ENCODE assay signal across 8 cellular contexts in the genomic region with DNA sequence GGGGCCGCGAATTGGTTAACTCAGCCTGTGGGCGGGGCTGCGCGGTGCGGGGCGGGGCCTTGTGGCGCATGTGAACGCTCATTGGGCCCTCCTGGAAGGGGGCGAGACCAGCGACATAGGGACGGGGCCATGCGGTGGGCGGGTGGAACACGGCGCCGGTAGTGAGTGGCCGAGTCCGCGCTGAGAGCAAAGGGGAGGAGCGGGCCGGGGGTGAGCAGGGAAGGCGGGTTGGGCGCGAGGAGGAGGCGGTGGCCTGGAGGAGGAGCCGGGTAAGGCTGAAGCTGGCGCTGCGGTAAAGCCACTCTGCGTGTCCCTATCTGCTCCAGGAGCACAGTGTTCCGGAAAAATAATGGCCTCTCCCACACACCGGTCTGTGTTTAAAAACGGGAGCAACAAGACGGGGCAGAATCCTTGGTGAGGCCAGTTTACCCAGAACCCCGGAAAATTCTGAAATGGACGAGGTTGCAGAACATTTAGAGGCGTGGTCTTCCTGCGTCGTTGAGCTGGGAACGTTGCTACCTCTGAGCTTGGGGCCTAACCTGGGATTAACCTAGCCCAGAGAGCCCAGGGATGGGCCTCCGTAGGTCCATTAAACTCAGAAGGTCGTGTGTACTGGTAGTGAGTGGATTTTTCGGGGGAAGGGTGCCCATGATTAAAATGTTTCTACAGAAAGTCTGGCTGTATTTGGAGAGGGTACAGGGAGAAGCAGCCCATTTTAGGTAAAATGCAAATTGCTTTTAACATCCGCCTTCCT. TPM values are rescaled to one million over a fixed set of nuclear protein-coding genes. Genes with fewer than 3 reads are reported as not detected.
DNase-seq lines count a peak whose midpoint lies in the region; ATAC-seq, FAIRE-seq and TF ChIP-seq lines count a peak whose summit lies in the region.

No MANE protein-coding gene starts in this region.

- H3K4me1 ChIP-seq in ACC112 (ENCODE audit: control insufficient read depth, insufficient read depth, low read length, unreplicated experiment): peaks cover 12% of the 10 kb centered on the region
- peaks cover 4 to 5% of the 10 kb centered on the region in 2 donors for H3K4me1 ChIP-seq in breast epithelium
- peaks cover 3 to 9% of the 10 kb centered on the region in 2 donors for H3K4me1 ChIP-seq in small intestine (ENCODE audit: control insufficient read depth in 2 of 2, insufficient read depth in 1 of 2, low read depth in 1 of 2, low read length in 1 of 2)

- intact Hi-C loops in breast epithelium (cut with DNase I; ENCODE audit: low total_unique reads): no loop called here

- no peaks in the 10 kb centered on the region for H3K9me3 ChIP-seq in breast epithelium
- H3K9me3 ChIP-seq in small intestine (ENCODE audit: control insufficient read depth, low read depth): no peaks in the 10 kb centered on the region

- H3K27me3 ChIP-seq in ACC112 (ENCODE audit: insufficient read depth, low read length): no peaks in the 10 kb centered on the region
- no peaks in the 10 kb centered on the region for H3K27me3 ChIP-seq in breast epithelium
- H3K27me3 ChIP-seq in small intestine (ENCODE audit: control insufficient read depth in 2 of 2, insufficient read depth in 2 of 2, low read length in 2 of 2): no peaks in the 10 kb centered on the region

- peak overlapping the region; percentile 88 for H3K4me3 ChIP-seq in ACC112 (ENCODE audit: low read depth, low read length)
- peak overlapping the region; percentile 52 to 73 (median 58) for H3K4me3 ChIP-seq in breast epithelium
- H3K4me3 ChIP-seq in small intestine (ENCODE audit: low read depth in 1 of 2, low read length in 2 of 2): peak overlapping the region; percentile 28 to 47

- ATAC-seq in GM18873 (IDR thresholded peaks at IDR 0.05; ENCODE audit: low FRiP score, unreplicated experiment) (peak; percentile 87), HG03135 (IDR thresholded peaks at IDR 0.05; ENCODE audit: unreplicated experiment) (peak; percentile 93)

- no peak for FAIRE-seq in small intestine (lab: Jason Lieb, UNC)

- peak overlapping the region; percentile 68 for H3K27ac ChIP-seq in ACC112 (ENCODE audit: low read depth, low read length)
- H3K27ac ChIP-seq in VCaP: peak overlapping the region; percentile 86
- peak overlapping the region; percentile 95 to 96 for H3K27ac ChIP-seq in breast epithelium
- H3K27ac ChIP-seq in small intestine (ENCODE audit: low read depth in 1 of 2, low read length in 1 of 2): peak overlapping the region; percentile 96 to 99

- TF ChIP-seq CTCF in VCaP (conservative IDR thresholded peaks at IDR 0.05) (no peak), breast epithelium (IDR thresholded peaks at IDR 0.05) (no peak)

- peak; percentile 99 for DNase-seq in NCI-H2196 (lab: John Stamatoyannopoulos, UW; ENCODE audit: unreplicated experiment)
- DNase-seq in breast epithelium (ENCODE audit: low spot score in 2 of 2): peak; percentile 100
- DNase-seq in iPS-NIHi11 (ENCODE audit: low spot score): peak; percentile 98
- DNase-seq in small intestine: peak; percentile 99

- H3K36me3 ChIP-seq in ACC112 (ENCODE audit: insufficient read depth, low read length) (no peaks in the 10 kb centered on the region), breast epithelium (no peaks in the 10 kb centered on the region), small intestine (ENCODE audit: control insufficient read depth in 2 of 2, insufficient read depth in 2 of 2, low read length in 2 of 2) (no peaks in the 10 kb centered on the region)

- peak; percentile 64 for TF ChIP-seq POLR2A in breast epithelium (IDR thresholded peaks at IDR 0.05)

- H2AFZ ChIP-seq in ACC112 (ENCODE audit: low read length, unreplicated experiment): peak overlapping the region; percentile 95

- no peaks in the 10 kb centered on the region for H3K79me2 ChIP-seq in ACC112 (ENCODE audit: control insufficient read depth, insufficient read depth, low read length, unreplicated experiment)

- WGBS in small intestine, 3 donors: 0% methylated on average over 42 to 44 of the region's 44 CpGs

RNA-seq across cellular contexts. Expression of gene CTNNBIP1, which starts 0.5 kb away (rescaled TPM):
- 10 to 100 TPM; 25.9 to 37.9 (median 29.5) TPM for total RNA-seq in breast epithelium
- polyA plus RNA-seq in small intestine: 10 to 100 TPM; 20.3 to 24.8 (median 24.0) TPM

RNA-seq across cellular contexts. Expression of gene LZIC, which starts 32.6 kb away (rescaled TPM):
- total RNA-seq in breast epithelium: 10 to 100 TPM; 22.3 to 29.3 (median 23.7) TPM
- polyA plus RNA-seq in small intestine: 10 to 100 TPM; 26.7 to 33.1 (median 30.5) TPM

RNA-seq across cellular contexts. Expression of gene NMNAT1, which starts 32.7 kb away (rescaled TPM):
- total RNA-seq in breast epithelium: 1 to 10 TPM; 6.6 to 8.3 (median 6.9) TPM
- polyA plus RNA-seq in small intestine: 10 to 100 TPM in 2 of 3 donors, 1 to 10 TPM in 1; 6.5 to 12.7 (median 12.1) TPM

Comparison
In these comparisons a context has a peak if more than half of its experiments do, and no peak if none do; other contexts are left out.
1. Peak in every context shown above with its lines: DNase-seq, ATAC-seq, H3K4me3 ChIP-seq and H3K27ac ChIP-seq.
2. H3K4me3 ChIP-seq: peak in every context shown above with its lines; median percentile 88 in ACC112; 58 in breast epithelium; 38 in small intestine.